In genomic region chr16:68116256-68116853, GRCh38 we compare ENCODE assay signal across 1 cellular context.
TF ChIP-seq lines count a peak whose summit lies in the region.

No MANE protein-coding gene starts in this region.

TF ChIP-seq in GM23338, 12 proteins besides CTCF, POLR2A, EP300 and RAD21 (continued from another document):
- no peak for TF ChIP-seq CREB1 (CRISPR knock-in tag; IDR thresholded peaks at IDR 0.05; ENCODE audit: low read depth)
